Comparison of ENCODE assay signal across 1 cellular context in the genomic region with DNA sequence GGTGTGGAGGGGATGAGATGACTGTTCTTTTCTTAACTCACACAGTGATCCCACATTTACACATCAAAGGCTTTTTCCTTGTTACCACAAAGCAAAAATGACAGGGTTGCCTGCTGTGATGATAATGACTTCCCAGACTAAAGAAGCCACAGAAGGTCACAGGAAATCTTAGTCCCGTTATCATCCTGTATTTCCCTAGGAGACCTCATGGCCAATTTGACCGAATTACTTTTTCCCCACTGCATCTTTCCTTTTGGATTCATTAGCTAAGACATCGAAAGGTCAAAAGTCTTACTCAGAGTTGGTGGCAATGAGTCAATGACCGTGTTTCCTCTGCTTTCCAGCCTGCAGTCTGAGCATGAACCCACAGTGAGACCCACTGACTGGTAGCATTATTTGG.
TF ChIP-seq lines count a peak whose summit lies in the region.

No MANE protein-coding gene starts in this region.

TF ChIP-seq in IMR-90, 13 proteins besides CTCF, POLR2A, EP300 and RAD21:
- TF ChIP-seq, protein P1, sequence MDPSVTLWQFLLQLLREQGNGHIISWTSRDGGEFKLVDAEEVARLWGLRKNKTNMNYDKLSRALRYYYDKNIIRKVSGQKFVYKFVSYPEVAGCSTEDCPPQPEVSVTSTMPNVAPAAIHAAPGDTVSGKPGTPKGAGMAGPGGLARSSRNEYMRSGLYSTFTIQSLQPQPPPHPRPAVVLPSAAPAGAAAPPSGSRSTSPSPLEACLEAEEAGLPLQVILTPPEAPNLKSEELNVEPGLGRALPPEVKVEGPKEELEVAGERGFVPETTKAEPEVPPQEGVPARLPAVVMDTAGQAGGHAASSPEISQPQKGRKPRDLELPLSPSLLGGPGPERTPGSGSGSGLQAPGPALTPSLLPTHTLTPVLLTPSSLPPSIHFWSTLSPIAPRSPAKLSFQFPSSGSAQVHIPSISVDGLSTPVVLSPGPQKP (IDR thresholded peaks at IDR 0.05; ENCODE audit: borderline replicate concordance, low read depth, low read length) = no peak
- TF ChIP-seq RFX5 (IDR thresholded peaks at IDR 0.05; ENCODE audit: low read depth, low read length) = no peak
- TF ChIP-seq NFE2L2 (IDR thresholded peaks at IDR 0.05; ENCODE audit: low read depth, low read length) = no peak
- no peak for TF ChIP-seq MAZ (IDR thresholded peaks at IDR 0.05; ENCODE audit: borderline replicate concordance, low read depth, low read length)
- TF ChIP-seq, protein P2, sequence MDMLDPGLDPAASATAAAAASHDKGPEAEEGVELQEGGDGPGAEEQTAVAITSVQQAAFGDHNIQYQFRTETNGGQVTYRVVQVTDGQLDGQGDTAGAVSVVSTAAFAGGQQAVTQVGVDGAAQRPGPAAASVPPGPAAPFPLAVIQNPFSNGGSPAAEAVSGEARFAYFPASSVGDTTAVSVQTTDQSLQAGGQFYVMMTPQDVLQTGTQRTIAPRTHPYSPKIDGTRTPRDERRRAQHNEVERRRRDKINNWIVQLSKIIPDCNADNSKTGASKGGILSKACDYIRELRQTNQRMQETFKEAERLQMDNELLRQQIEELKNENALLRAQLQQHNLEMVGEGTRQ (IDR thresholded peaks at IDR 0.05; ENCODE audit: low read depth, low read length) = no peak
- no peak for TF ChIP-seq RCOR1 (IDR thresholded peaks at IDR 0.05; ENCODE audit: insufficient replicate concordance, low read length)
